ENCODE assay signal across 1 cellular context in genomic region chr20:49951160-49951559, GRCh38.
TF ChIP-seq lines count a peak whose summit lies in the region.

No MANE protein-coding gene starts in this region.

TF ChIP-seq in SK-N-SH, 30 proteins besides CTCF, POLR2A, EP300 and RAD21:
- no peak for TF ChIP-seq FOXM1 (IDR thresholded peaks at IDR 0.05; ENCODE audit: low read depth)
- TF ChIP-seq ZBTB33 (IDR thresholded peaks at IDR 0.05; ENCODE audit: borderline replicate concordance, low read depth), result no peak
- TF ChIP-seq SMC3 (IDR thresholded peaks at IDR 0.05; ENCODE audit: low read depth, low read length), result no peak
- TF ChIP-seq TEAD4 (IDR thresholded peaks at IDR 0.05; ENCODE audit: borderline replicate concordance, insufficient read depth), result no peak
- no peak for TF ChIP-seq FOXJ3 (CRISPR knock-in tag; IDR thresholded peaks at IDR 0.05)
- TF ChIP-seq PBX3 (IDR thresholded peaks at IDR 0.05), result peak; percentile 92
- TF ChIP-seq MEF2A (IDR thresholded peaks at IDR 0.05; ENCODE audit: borderline replicate concordance, low read depth), result no peak
- no peak for TF ChIP-seq NFIC (IDR thresholded peaks at IDR 0.05; ENCODE audit: borderline replicate concordance)
- no peak for TF ChIP-seq GATA2 (CRISPR knock-in tag; IDR thresholded peaks at IDR 0.05)
- TF ChIP-seq, protein P1, sequence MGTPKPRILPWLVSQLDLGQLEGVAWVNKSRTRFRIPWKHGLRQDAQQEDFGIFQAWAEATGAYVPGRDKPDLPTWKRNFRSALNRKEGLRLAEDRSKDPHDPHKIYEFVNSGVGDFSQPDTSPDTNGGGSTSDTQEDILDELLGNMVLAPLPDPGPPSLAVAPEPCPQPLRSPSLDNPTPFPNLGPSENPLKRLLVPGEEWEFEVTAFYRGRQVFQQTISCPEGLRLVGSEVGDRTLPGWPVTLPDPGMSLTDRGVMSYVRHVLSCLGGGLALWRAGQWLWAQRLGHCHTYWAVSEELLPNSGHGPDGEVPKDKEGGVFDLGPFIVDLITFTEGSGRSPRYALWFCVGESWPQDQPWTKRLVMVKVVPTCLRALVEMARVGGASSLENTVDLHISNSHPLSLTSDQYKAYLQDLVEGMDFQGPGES (IDR thresholded peaks at IDR 0.05; ENCODE audit: low read depth, low read length), result no peak
- TF ChIP-seq MXI1 (IDR thresholded peaks at IDR 0.05; ENCODE audit: low read depth, low read length), result no peak
- no peak for TF ChIP-seq EZH2phosphoT487 (IDR thresholded peaks at IDR 0.05; ENCODE audit: borderline replicate concordance, low read depth)
- TF ChIP-seq TAF1 (IDR thresholded peaks at IDR 0.05; ENCODE audit: borderline replicate concordance, low read depth, low read length), result no peak
- no peak for TF ChIP-seq CHD2 (IDR thresholded peaks at IDR 0.05; ENCODE audit: low read length, partially characterized antibody)
- TF ChIP-seq, protein P2, sequence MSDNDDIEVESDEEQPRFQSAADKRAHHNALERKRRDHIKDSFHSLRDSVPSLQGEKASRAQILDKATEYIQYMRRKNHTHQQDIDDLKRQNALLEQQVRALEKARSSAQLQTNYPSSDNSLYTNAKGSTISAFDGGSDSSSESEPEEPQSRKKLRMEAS (IDR thresholded peaks at IDR 0.05; ENCODE audit: low read depth), result no peak
- TF ChIP-seq RCOR1 (IDR thresholded peaks at IDR 0.05; ENCODE audit: low read length), result no peak
- TF ChIP-seq ELF1 (IDR thresholded peaks at IDR 0.05), result no peak
- TF ChIP-seq TCF12 (IDR thresholded peaks at IDR 0.05), result peak; percentile 94
- no peak for TF ChIP-seq USF2 (IDR thresholded peaks at IDR 0.05; ENCODE audit: borderline replicate concordance, low read depth, low read length)
- peak; percentile 89 for TF ChIP-seq JUND (IDR thresholded peaks at IDR 0.05)
- TF ChIP-seq, protein P3, sequence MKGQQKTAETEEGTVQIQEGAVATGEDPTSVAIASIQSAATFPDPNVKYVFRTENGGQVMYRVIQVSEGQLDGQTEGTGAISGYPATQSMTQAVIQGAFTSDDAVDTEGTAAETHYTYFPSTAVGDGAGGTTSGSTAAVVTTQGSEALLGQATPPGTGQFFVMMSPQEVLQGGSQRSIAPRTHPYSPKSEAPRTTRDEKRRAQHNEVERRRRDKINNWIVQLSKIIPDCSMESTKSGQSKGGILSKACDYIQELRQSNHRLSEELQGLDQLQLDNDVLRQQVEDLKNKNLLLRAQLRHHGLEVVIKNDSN (IDR thresholded peaks at IDR 0.05; ENCODE audit: borderline replicate concordance, low read depth), result no peak
- peak; percentile 97 for TF ChIP-seq FOSL2 (IDR thresholded peaks at IDR 0.05; ENCODE audit: borderline replicate concordance, low read depth)
- peak; percentile 60; the same call in 1 of the 2 replicates for TF ChIP-seq POLR2AphosphoS5 (IDR thresholded peaks at IDR 0.05; ENCODE audit: low read depth, low read length)
- TF ChIP-seq SIN3A (IDR thresholded peaks at IDR 0.05; ENCODE audit: borderline replicate concordance, low read depth, low read length), result no peak
TF ChIP-seq in SK-N-SH: peak in this region for 5.
